ENCODE assay signal across 17 cellular contexts in the genomic region with DNA sequence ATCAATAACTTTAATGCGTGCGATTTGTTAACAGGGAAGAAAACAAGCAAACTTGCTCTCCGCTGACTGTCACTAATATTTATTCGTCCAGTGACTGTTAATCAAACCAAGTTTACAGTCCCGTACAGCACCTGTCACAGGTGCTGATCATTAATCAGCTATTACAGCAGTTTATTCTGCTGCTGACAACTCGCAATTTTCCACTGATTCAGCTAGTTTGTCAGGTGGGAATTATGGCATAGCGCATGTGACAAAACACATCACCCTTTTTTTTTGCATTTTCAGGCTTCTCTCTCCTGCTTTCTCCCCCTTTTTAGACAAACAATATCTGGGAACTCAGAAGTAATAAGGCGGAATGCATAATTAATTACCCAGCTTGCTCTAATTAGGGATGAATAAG.
"Had no signal": no experiment of that assay in that cellular context is flagged by ENCODE, and none has a peak within 500 bp of the region (broad histone marks: within the 10 kb centered on the region; RNA-seq: fewer than 3 reads in every experiment).

No MANE protein-coding gene starts in this region.

- DNase-seq: activated CD4-positive, alpha-beta memory T cell treated with anti-CD3 and anti-CD28 coated beads, Interleukin-2, amount 10 ng/mL, durations not matched to agents 7 days and 5 days; activated CD4-positive, alpha-beta T cell treated with anti-CD3 and anti-CD28 coated beads for 48 hours; activated CD4-positive, CD25-positive, alpha-beta regulatory T cell; activated naive CD4-positive, alpha-beta T cell treated with Interleukin-2 at 50 U/mL for 16 hours; activated naive CD8-positive, alpha-beta T cell treated with anti-CD3 and anti-CD28 coated beads, Interleukin-2, amount 10 ng/mL, durations not matched to agents 7 days and 5 days; activated T-cell treated with anti-CD3 and anti-CD28 coated beads, Interleukin-2, amount 50 U/mL, for 1 hour; foreskin keratinocyte; left colon; occipital lobe; spleen; stimulated activated naive B cell treated with anti-CD40 and anti-IgM and Interleukin-4, amounts not matched to agents 10 μg/mL and 1 μg/mL and 100 μg/mL, for 72 hours; thyroid gland had no signal

- H3K27me3 Mint-ChIP-seq: activated CD4-positive, alpha-beta memory T cell treated with anti-CD3 and anti-CD28 coated beads, Interleukin-2, amount 10 ng/mL, durations not matched to agents 7 days and 5 days; activated naive CD8-positive, alpha-beta T cell treated with anti-CD3 and anti-CD28 coated beads, Interleukin-2, amount 10 ng/mL, durations not matched to agents 7 days and 5 days; stimulated activated naive B cell treated with anti-CD40 and anti-IgM and Interleukin-4, amounts not matched to agents 10 μg/mL and 1 μg/mL and 100 μg/mL, for 72 hours had no signal

- H3K4me3 Mint-ChIP-seq: activated CD4-positive, alpha-beta memory T cell treated with anti-CD3 and anti-CD28 coated beads, Interleukin-2, amount 10 ng/mL, durations not matched to agents 7 days and 5 days; activated naive CD8-positive, alpha-beta T cell treated with anti-CD3 and anti-CD28 coated beads, Interleukin-2, amount 10 ng/mL, durations not matched to agents 7 days and 5 days; mesothelial cell of epicardium; nephron; stimulated activated naive B cell treated with anti-CD40 and anti-IgM and Interleukin-4, amounts not matched to agents 10 μg/mL and 1 μg/mL and 100 μg/mL, for 72 hours had no signal

- H3K27ac ChIP-seq: foreskin keratinocyte, hepatocyte, spleen, thyroid gland had no signal

- H3K4me1 Mint-ChIP-seq: activated CD4-positive, alpha-beta memory T cell treated with anti-CD3 and anti-CD28 coated beads, Interleukin-2, amount 10 ng/mL, durations not matched to agents 7 days and 5 days; activated naive CD8-positive, alpha-beta T cell treated with anti-CD3 and anti-CD28 coated beads, Interleukin-2, amount 10 ng/mL, durations not matched to agents 7 days and 5 days; stimulated activated naive B cell treated with anti-CD40 and anti-IgM and Interleukin-4, amounts not matched to agents 10 μg/mL and 1 μg/mL and 100 μg/mL, for 72 hours had no signal

- H3K79me2 ChIP-seq: hepatocyte had no signal

- H3K27ac Mint-ChIP-seq: activated CD4-positive, alpha-beta memory T cell treated with anti-CD3 and anti-CD28 coated beads, Interleukin-2, amount 10 ng/mL, durations not matched to agents 7 days and 5 days; activated naive CD8-positive, alpha-beta T cell treated with anti-CD3 and anti-CD28 coated beads, Interleukin-2, amount 10 ng/mL, durations not matched to agents 7 days and 5 days; activated T-helper 2 cell treated with anti-CD3 and anti-CD28 coated beads, Interferon-gamma antibody, Interleukin-2, Interleukin-4, amounts not matched to agents 10 μg/mL and 5 μg/mL and 100 μg/mL, durations not matched to agents 14 hours and 24 hours and 36 hours; mesothelial cell of epicardium; nephron; stimulated activated naive B cell treated with anti-CD40 and anti-IgM and Interleukin-4, amounts not matched to agents 10 μg/mL and 1 μg/mL and 100 μg/mL, for 72 hours had no signal

- H3K4me2 ChIP-seq: hepatocyte had no signal

- H3K9me3 ChIP-seq: thyroid gland had no signal

- H3K27me3 ChIP-seq: foreskin keratinocyte, spleen, thyroid gland had no signal

- H3K36me3 Mint-ChIP-seq: activated naive CD8-positive, alpha-beta T cell treated with anti-CD3 and anti-CD28 coated beads, Interleukin-2, amount 10 ng/mL, durations not matched to agents 7 days and 5 days; mesothelial cell of epicardium; stimulated activated naive B cell treated with anti-CD40 and anti-IgM and Interleukin-4, amounts not matched to agents 10 μg/mL and 1 μg/mL and 100 μg/mL, for 72 hours had no signal

- H3K4me3 ChIP-seq: hepatocyte, lung, spleen, thyroid gland had no signal

- H3K4me1 ChIP-seq: foreskin keratinocyte, spleen, thyroid gland had no signal

- ATAC-seq: foreskin keratinocyte; left colon; stimulated activated naive B cell treated with anti-CD40 and anti-IgM and Interleukin-4, amounts not matched to agents 10 μg/mL and 1 μg/mL and 100 μg/mL, for 72 hours had no signal

- H2AFZ ChIP-seq: hepatocyte had no signal

- H3K9me3 Mint-ChIP-seq: activated naive CD8-positive, alpha-beta T cell treated with anti-CD3 and anti-CD28 coated beads, Interleukin-2, amount 10 ng/mL, durations not matched to agents 7 days and 5 days; activated T-helper 2 cell treated with anti-CD3 and anti-CD28 coated beads, Interferon-gamma antibody, Interleukin-2, Interleukin-4, amounts not matched to agents 10 μg/mL and 5 μg/mL and 100 μg/mL, durations not matched to agents 14 hours and 24 hours and 36 hours; mesothelial cell of epicardium; nephron; stimulated activated naive B cell treated with anti-CD40 and anti-IgM and Interleukin-4, amounts not matched to agents 10 μg/mL and 1 μg/mL and 100 μg/mL, for 72 hours had no signal

- H3K36me3 ChIP-seq: spleen, thyroid gland had no signal
